25 cellular contexts compared by ENCODE assay signal in genomic region chr6:6577736-6578135, GRCh38. TPM values are rescaled to one million over a fixed set of nuclear protein-coding genes. Genes with fewer than 3 reads are reported as not detected.
"Had no signal": no experiment of that assay in that cellular context is flagged by ENCODE, and none has a peak within 500 bp of the region (broad histone marks: within the 10 kb centered on the region; RNA-seq: fewer than 3 reads in every experiment).

No MANE protein-coding gene starts in this region.

- H3K27me3 ChIP-seq: right lobe of liver, tibial nerve had no signal

- DNase-seq: activated CD4-positive, alpha-beta T cell treated with anti-CD3 and anti-CD28 coated beads, Interleukin-2, amount 10 ng/mL, durations not matched to agents 24 days and 14 days; activated CD8-positive, alpha-beta T cell treated with anti-CD3 and anti-CD28 coated beads, Interleukin-2, amount 10 ng/mL, durations not matched to agents 7 days and 5 days; activated gamma-delta T cell treated with Interleukin-2 at 50 U/mL for 16 hours; activated T-cell treated with anti-CD3 and anti-CD28 coated beads, Interleukin-2, amount 50 U/mL, for 1 hour; aorta; caudate nucleus; effector CD8-positive, alpha-beta T cell; foreskin melanocyte; immature natural killer cell; naive thymus-derived CD4-positive, alpha-beta T cell; occipital lobe; posterior cingulate gyrus; right lobe of liver; stimulated activated CD4-positive, alpha-beta T cell treated with anti-CD3 and anti-CD28 coated beads, Interleukin-1b, Interleukin-23, amount 100 ng/mL, for 48 hours; stimulated activated naive CD8-positive, alpha-beta T cell treated with anti-CD3 and anti-CD28 coated beads, Interleukin-15, amount 100 ng/mL, for 72 hours; T1000 had no signal

- FAIRE-seq: urothelium cell line had no signal

- H3K4me3 ChIP-seq: lung, right lobe of liver, skin epidermis, suprapubic skin, tibial nerve had no signal

- H3K27ac ChIP-seq: right lobe of liver, skin epidermis, suprapubic skin, tibial nerve had no signal

- H3K36me3 ChIP-seq: right lobe of liver, suprapubic skin, tibial nerve had no signal

- ATAC-seq: activated CD8-positive, alpha-beta T cell treated with anti-CD3 and anti-CD28 coated beads, Interleukin-2, amount 10 ng/mL, durations not matched to agents 7 days and 5 days; activated naive CD4-positive, alpha-beta T cell treated with anti-CD3 and anti-CD28 coated beads, Interleukin-2, amount 50 U/mL, for 72 hours; left lobe of liver; naive thymus-derived CD4-positive, alpha-beta T cell; right lobe of liver; stimulated activated naive CD8-positive, alpha-beta T cell treated with anti-CD3 and anti-CD28 coated beads, Interleukin-15, amount 100 ng/mL, for 72 hours had no signal

- H3K9me3 ChIP-seq: right lobe of liver, suprapubic skin had no signal

- H3K4me1 ChIP-seq: right lobe of liver, suprapubic skin, tibial nerve had no signal

RNA-seq across cellular contexts. Expression of gene LY86, which starts 10.8 kb away (rescaled TPM):
- total RNA-seq: kidney epithelial cell, neural crest cell had no signal
